In genomic region chr1:198910816-198911215, GRCh38 we compare ENCODE assay signal across 1 cellular context.
TF ChIP-seq lines count a peak whose summit lies in the region.

No MANE protein-coding gene starts in this region.

TF ChIP-seq in GM12878, 131 proteins besides CTCF, POLR2A, EP300 and RAD21 (continued from another document):
- no peak for TF ChIP-seq ZNF274 (IDR thresholded peaks at IDR 0.05; ENCODE audit: insufficient read depth, insufficient read length)
- no peak for TF ChIP-seq NR2F1 (conservative IDR thresholded peaks at IDR 0.05)
- TF ChIP-seq CBX3 (IDR thresholded peaks at IDR 0.05; ENCODE audit: borderline replicate concordance, low read depth) = no peak
